15 cellular contexts compared by ENCODE assay signal in the genomic region with DNA sequence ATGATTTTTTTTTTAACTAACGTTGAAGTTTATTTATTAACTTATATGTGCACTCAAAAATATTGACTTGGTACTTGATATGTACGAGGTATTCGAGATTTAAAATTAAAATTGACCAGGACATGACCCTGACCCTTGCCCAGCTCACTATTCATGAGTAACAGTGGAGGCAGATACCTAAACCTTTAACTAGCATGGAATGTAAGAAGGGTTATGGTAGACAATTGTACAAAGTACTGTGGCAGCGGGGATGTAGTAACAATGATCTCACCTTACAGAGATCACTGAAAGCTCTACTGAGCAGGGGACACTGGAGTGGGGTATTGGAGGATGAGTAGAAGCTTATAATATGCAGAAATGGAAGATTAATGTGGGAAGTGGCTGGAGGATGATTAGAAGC.
"Had no signal": no experiment of that assay in that cellular context is flagged by ENCODE, and none has a peak within 500 bp of the region (broad histone marks: within the 10 kb centered on the region; RNA-seq: fewer than 3 reads in every experiment).

No MANE protein-coding gene starts in this region.

- H3K4me1 Mint-ChIP-seq: activated naive CD4-positive, alpha-beta T cell treated with anti-CD3 and anti-CD28 coated beads, Interleukin-2, amount 50 U/mL, for 24 hours; memory B cell; natural killer cell; stimulated activated naive CD8-positive, alpha-beta T cell treated with anti-CD3 and anti-CD28 coated beads, Interleukin-15, amount 100 ng/mL, for 72 hours had no signal

- H3K27ac ChIP-seq: adrenal gland, cardiac muscle cell, psoas muscle, spleen had no signal

- H3K27ac Mint-ChIP-seq: activated CD4-positive, alpha-beta memory T cell treated with anti-CD3 and anti-CD28 coated beads for 36 hours; activated naive CD4-positive, alpha-beta T cell treated with anti-CD3 and anti-CD28 coated beads, Interleukin-2, amount 50 U/mL, for 24 hours; memory B cell; natural killer cell; stimulated activated naive CD8-positive, alpha-beta T cell treated with anti-CD3 and anti-CD28 coated beads, Interleukin-15, amount 100 ng/mL, for 72 hours had no signal

- H3K9me3 Mint-ChIP-seq: activated CD4-positive, alpha-beta memory T cell treated with anti-CD3 and anti-CD28 coated beads for 36 hours; activated naive CD4-positive, alpha-beta T cell treated with anti-CD3 and anti-CD28 coated beads, Interleukin-2, amount 50 U/mL, for 24 hours; activated T-cell treated with anti-CD3 and anti-CD28 coated beads, Interleukin-2, amount 50 U/mL, for 4 hours; natural killer cell; stimulated activated naive CD8-positive, alpha-beta T cell treated with anti-CD3 and anti-CD28 coated beads, Interleukin-15, amount 100 ng/mL, for 72 hours; type B pancreatic cell had no signal

- DNase-seq: activated CD4-positive, alpha-beta memory T cell treated with anti-CD3 and anti-CD28 coated beads for 36 hours; activated effector memory CD4-positive, alpha-beta T cell treated with anti-CD3 and anti-CD28 coated beads, Interleukin-2, amount 50 U/mL, for 16 hours; activated T-cell treated with anti-CD3 and anti-CD28 coated beads, Interleukin-2, amount 50 U/mL, for 4 hours; adrenal gland; left ventricle myocardium superior; natural killer cell; occipital lobe; psoas muscle; spleen; stimulated activated naive CD8-positive, alpha-beta T cell treated with anti-CD3 and anti-CD28 coated beads, Interleukin-15, amount 100 ng/mL, for 72 hours; T1000 had no signal

- H3K36me3 ChIP-seq: adrenal gland, cardiac muscle cell, spleen had no signal

- H3K4me3 ChIP-seq: adrenal gland, cardiac muscle cell, psoas muscle, spleen had no signal

- H3K9me3 ChIP-seq: adrenal gland had no signal

- H3K4me3 Mint-ChIP-seq: activated CD4-positive, alpha-beta memory T cell treated with anti-CD3 and anti-CD28 coated beads for 36 hours; activated naive CD4-positive, alpha-beta T cell treated with anti-CD3 and anti-CD28 coated beads, Interleukin-2, amount 50 U/mL, for 24 hours; activated T-cell treated with anti-CD3 and anti-CD28 coated beads, Interleukin-2, amount 50 U/mL, for 4 hours; memory B cell; natural killer cell; stimulated activated naive CD8-positive, alpha-beta T cell treated with anti-CD3 and anti-CD28 coated beads, Interleukin-15, amount 100 ng/mL, for 72 hours; type B pancreatic cell had no signal

- H3K27me3 ChIP-seq: cardiac muscle cell had no signal

- H3K36me3 Mint-ChIP-seq: activated CD4-positive, alpha-beta memory T cell treated with anti-CD3 and anti-CD28 coated beads for 36 hours; activated naive CD4-positive, alpha-beta T cell treated with anti-CD3 and anti-CD28 coated beads, Interleukin-2, amount 50 U/mL, for 24 hours; memory B cell; natural killer cell; type B pancreatic cell had no signal

- H3K4me1 ChIP-seq: adrenal gland, psoas muscle, spleen had no signal
